In the genomic region with DNA sequence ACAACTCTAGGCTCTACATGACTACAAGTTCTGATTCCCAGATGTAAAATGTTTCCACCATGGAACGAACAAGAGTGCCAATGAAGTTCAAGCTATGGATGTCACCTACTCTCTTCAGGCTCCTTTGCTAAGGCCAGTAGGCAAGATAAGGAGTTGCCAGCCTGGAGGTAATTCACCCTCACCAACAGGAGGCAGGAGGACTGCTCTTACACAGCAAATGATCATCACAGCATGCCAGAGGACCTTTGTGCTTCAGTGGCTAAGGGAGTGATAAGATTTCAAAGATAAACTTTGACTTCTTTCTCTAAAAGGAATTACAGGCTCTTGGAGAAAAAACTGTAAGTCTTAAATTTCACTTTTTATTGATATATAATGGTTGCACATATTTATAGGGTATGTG, we compare ENCODE assay signal across 14 cellular contexts. TPM values are rescaled to one million over a fixed set of nuclear protein-coding genes. Genes with fewer than 3 reads are reported as not detected.
DNase-seq lines count a peak whose midpoint lies in the region; ATAC-seq and TF ChIP-seq lines count a peak whose summit lies in the region.
"Had no signal": no experiment of that assay in that cellular context is flagged by ENCODE, and none has a peak within 500 bp of the region (broad histone marks: within the 10 kb centered on the region; RNA-seq: fewer than 3 reads in every experiment).

No MANE protein-coding gene starts in this region.

- peaks cover 2% of the 10 kb centered on the region; the same call in 2 of the 3 replicates for H3K4me1 Mint-ChIP-seq in GM23338
- H3K4me1 Mint-ChIP-seq: B cell; CD4-positive, alpha-beta memory T cell had no signal

- H3K79me1 ChIP-seq in mesendoderm (ENCODE audit: low read length), result no peaks in the 10 kb centered on the region

- H3K36me3 ChIP-seq in GM23338 (ENCODE audit: insufficient read depth) (no peaks in the 10 kb centered on the region), PC-3 (ENCODE audit: low read depth, low read length) (no peaks in the 10 kb centered on the region), iPS DF 6.9 (ENCODE audit: control insufficient read depth, insufficient read depth, low read length) (no peaks in the 10 kb centered on the region), mesendoderm (ENCODE audit: control insufficient read depth, insufficient read depth, low read length) (no peaks in the 10 kb centered on the region)

- TF ChIP-seq CTCF in GM23338 (conservative IDR thresholded peaks at IDR 0.05; ENCODE audit: low read depth in 2 of 2), result peak; percentile 25 to 56; a peak in 2 of 4 replicates
- 0 out of 2 replicates have a peak, but pooled peaks have one; percentile 12 for TF ChIP-seq CTCF in PC-3 (conservative IDR thresholded peaks at IDR 0.05; ENCODE audit: low read depth, low read length)

- H3K9me3 Mint-ChIP-seq in GM23338, result peaks cover 7% of the 10 kb centered on the region; the same call in 1 of the 3 replicates

- no peak overlapping the region for H3K4ac ChIP-seq in mesendoderm (ENCODE audit: low read depth, low read length)

- H2AFZ ChIP-seq in GM23338 (no peak overlapping the region), PC-3 (ENCODE audit: low read length) (no peak overlapping the region)

- no peak overlapping the region for H3K18ac ChIP-seq in mesendoderm (ENCODE audit: low read length)

- H3K27me3 ChIP-seq in GM23338 (ENCODE audit: insufficient read depth) (no peaks in the 10 kb centered on the region), PC-3 (ENCODE audit: low read length) (no peaks in the 10 kb centered on the region), iPS DF 6.9 (ENCODE audit: control insufficient read depth, insufficient read depth, low read length) (no peaks in the 10 kb centered on the region), mesendoderm (ENCODE audit: insufficient read depth, low read length, poor library complexity) (no peaks in the 10 kb centered on the region)

- H3K23ac ChIP-seq in mesendoderm (ENCODE audit: low read length), result no peak overlapping the region

- ATAC-seq in GM23338 (peak; percentile 43; the same call in 1 of the 3 replicates), PC-3 (no peak), HG03025 (IDR thresholded peaks at IDR 0.05; ENCODE audit: low FRiP score, unreplicated experiment) (no peak)

- no peak overlapping the region for H3K4me2 ChIP-seq in GM23338
- no peak overlapping the region for H3K4me2 ChIP-seq in PC-3 (ENCODE audit: low read length)
- H3K4me2 ChIP-seq in mesendoderm (ENCODE audit: low read length), result no peak overlapping the region

- H3K27ac ChIP-seq in GM23338 (ENCODE audit: low read depth) (no peak overlapping the region), PC-3 (ENCODE audit: low read length) (no peak overlapping the region), iPS DF 6.9 (ENCODE audit: low read length) (no peak overlapping the region), mesendoderm (ENCODE audit: low read depth, low read length) (no peak overlapping the region)
- H3K27ac ChIP-seq: C4-2B had no signal

- H3K79me2 ChIP-seq in GM23338 (replicated peaks; ENCODE audit: insufficient read depth) (no peaks in the 10 kb centered on the region), PC-3 (ENCODE audit: low read length) (no peaks in the 10 kb centered on the region), mesendoderm (ENCODE audit: control insufficient read depth, insufficient read depth, low read length) (no peaks in the 10 kb centered on the region)

- intact Hi-C loops in PC-3 (cut with micrococcal nuclease), result no loop called here

- H3F3A ChIP-seq in GM23338 (replicated peaks; ENCODE audit: low read depth) (no peaks in the 10 kb centered on the region), PC-3 (ENCODE audit: low read length, unreplicated experiment) (no peaks in the 10 kb centered on the region)

- no peak overlapping the region for H2AK5ac ChIP-seq in mesendoderm (ENCODE audit: low read length)

- no peaks in the 10 kb centered on the region for H3K9me3 ChIP-seq in PC-3 (ENCODE audit: low read length)
- no peaks in the 10 kb centered on the region for H3K9me3 ChIP-seq in iPS DF 6.9 (ENCODE audit: control insufficient read depth, insufficient read depth, low read length)

- H3K27me3 Mint-ChIP-seq in GM23338 (ENCODE audit: insufficient read depth, low read depth, poor library complexity), result no peaks in the 10 kb centered on the region

- WGBS in iPS DF 6.9 (ENCODE audit: insufficient coverage, insufficient read length), result no CpG with 5 or more reads among the region's 1 CpG
- no CpG with 5 or more reads among the region's 1 CpG for WGBS in mesendoderm (ENCODE audit: extremely low coverage, insufficient coverage, low lambda C conversion rate)

- no peak overlapping the region for H3K4me3 Mint-ChIP-seq in GM23338
- H3K4me3 Mint-ChIP-seq: B cell; CD4-positive, alpha-beta memory T cell had no signal

- H2BK5ac ChIP-seq in mesendoderm (ENCODE audit: low read length), result no peak overlapping the region

- H3K4me1 ChIP-seq in GM23338 (ENCODE audit: insufficient read depth) (no peaks in the 10 kb centered on the region), PC-3 (ENCODE audit: insufficient read depth, low read length) (no peaks in the 10 kb centered on the region), iPS DF 6.9 (ENCODE audit: control insufficient read depth, insufficient read depth, low read length) (no peaks in the 10 kb centered on the region), mesendoderm (ENCODE audit: control insufficient read depth, low read depth, low read length) (peaks cover 3% of the 10 kb centered on the region)

- no peak overlapping the region for H4K8ac ChIP-seq in mesendoderm (ENCODE audit: low read depth, low read length)

- H3K27ac Mint-ChIP-seq in GM23338, result no peak overlapping the region
- H3K27ac Mint-ChIP-seq: B cell had no signal

- H3K4me3 ChIP-seq in GM23338 (no peak overlapping the region), PC-3 (ENCODE audit: low read length) (no peak overlapping the region), iPS DF 6.9 (ENCODE audit: low read length) (no peak overlapping the region), mesendoderm (ENCODE audit: low read length) (no peak overlapping the region)

- H3K9me2 ChIP-seq in GM23338 (ENCODE audit: insufficient read depth) (peaks cover 2% of the 10 kb centered on the region; the same call in 1 of the 2 replicates), PC-3 (replicated peaks; ENCODE audit: low read length) (no peaks in the 10 kb centered on the region)

- no peaks in the 10 kb centered on the region for H4K20me1 ChIP-seq in GM23338 (replicated peaks; ENCODE audit: insufficient read depth)
- H4K20me1 ChIP-seq in PC-3 (ENCODE audit: low read length), result no peaks in the 10 kb centered on the region

- CTCF ChIA-PET in PC-3 (lab: Charles Lee), result no interaction called here

- no peak overlapping the region for H4K5ac ChIP-seq in mesendoderm (ENCODE audit: low read length)

- no TSS peak for BruUV-seq in PC-3 (replicated peaks; lab: Mats Ljungman, UMichigan)

- H3K36me3 Mint-ChIP-seq in GM23338 (ENCODE audit: low read depth), result no peaks in the 10 kb centered on the region; the same call in 2 of the 3 replicates
- H3K36me3 Mint-ChIP-seq: CD4-positive, alpha-beta memory T cell had no signal

- H2BK120ac ChIP-seq in mesendoderm (ENCODE audit: low read depth, low read length), result no peak overlapping the region

- H3K9ac ChIP-seq in PC-3 (ENCODE audit: low read length), result no peak overlapping the region
- no peak overlapping the region for H3K9ac ChIP-seq in mesendoderm (ENCODE audit: low read length)

- H3K56ac ChIP-seq in mesendoderm (ENCODE audit: low read length), result no peak overlapping the region

- no peak overlapping the region for H2BK15ac ChIP-seq in mesendoderm (replicated peaks; ENCODE audit: low read depth)

- DNase-seq in GM23338 (ENCODE audit: low spot score), result peak; percentile 16
- DNase-seq in PC-3, result no peak
- peak; percentile 4 for DNase-seq in iPS DF 6.9 (ENCODE audit: low read depth, low spot score)
- peak; percentile 67 for DNase-seq in mesendoderm
- DNase-seq in NCI-H345 treated with DMSO at 0.1 percent for 48 hours (lab: John Stamatoyannopoulos, UW; ENCODE audit: unreplicated experiment), result no peak
- DNase-seq in NCI-H82 (lab: John Stamatoyannopoulos, UW), result no peak
- DNase-seq in NCI-H1930 (lab: John Stamatoyannopoulos, UW), result no peak
- DNase-seq: CD4-positive, alpha-beta memory T cell; H7; IMR-90; KBM-7 had no signal

- POLR2A ChIA-PET in PC-3 (lab: Charles Lee; ENCODE audit: unreplicated experiment), result no interaction called here

RNA-seq across cellular contexts. Expression of a gene that starts 54.1 kb away (rescaled TPM):
- total RNA-seq in GM23338 (2014; rRNA removed; shearing (Covaris generic)), result 24.7 and 34.6 TPM in 2 replicates
- polyA plus RNA-seq in GM23338 (2016; fragmentation: Nextera tagmentation; extraction: Ambion mirVana), result 20.6 and 24.9 TPM in 2 replicates
- 10.5 and 21.3 TPM in 2 replicates for total RNA-seq in PC-3 (2014; rRNA removed)
- 10.0 TPM for polyA plus RNA-seq in mesendoderm (2013, experiment 1 of 2)
- polyA plus RNA-seq in mesendoderm (2013, experiment 2 of 2), result 9.9 TPM

Comparison
In these comparisons a context has a peak if more than half of its experiments do, and no peak if none do; other contexts are left out.
1. DNase-seq: peak in GM23338 (single experiment), iPS DF 6.9 (single experiment) and mesendoderm (single experiment); none in PC-3 (single experiment), NCI-H345 treated with DMSO at 0.1 percent for 48 hours (single experiment), NCI-H82 (single experiment) and NCI-H1930 (0 of 2).